12 cellular contexts compared by ENCODE assay signal in genomic region chr19:17688853-17689595, GRCh38. TPM values are rescaled to one million over a fixed set of nuclear protein-coding genes. Genes with fewer than 3 reads are reported as not detected.
DNase-seq lines count a peak whose midpoint lies in the region; ATAC-seq, FAIRE-seq and TF ChIP-seq lines count a peak whose summit lies in the region.
"Had no signal": no experiment of that assay in that cellular context is flagged by ENCODE, and none has a peak within 500 bp of the region (broad histone marks: within the 10 kb centered on the region; RNA-seq: fewer than 3 reads in every experiment).

No MANE protein-coding gene starts in this region.

- peak overlapping the region; percentile 7 for H3K18ac ChIP-seq in H1 (ENCODE audit: extremely low read depth, low read length)

- H3K4me3 Mint-ChIP-seq in Caco-2 (ENCODE audit: unreplicated experiment), result peak overlapping the region; percentile 22
- peak overlapping the region; percentile 65 for H3K4me3 Mint-ChIP-seq in neural crest cell
- H3K4me3 Mint-ChIP-seq: activated CD4-positive, alpha-beta memory T cell treated with anti-CD3 and anti-CD28 coated beads, Interleukin-2, amount 10 ng/mL, durations not matched to agents 7 days and 5 days had no signal

- POLR2A ChIA-PET in Caco-2 (lab: Charles Lee), result no interaction called here
- POLR2A ChIA-PET in H1 (lab: Charles Lee; ENCODE audit: partially characterized antibody), result interaction anchor here (0.7 to 2.3 kb wide), 5 partner anchors 10 to 20 kb away, joined by 3 to 7 read pairs (median 5); no protein-coding TSS in a partner anchor

- H3K27me3 ChIP-seq in Caco-2 (replicated peaks; ENCODE audit: control insufficient read depth, insufficient read depth, low read length) (no peaks in the 10 kb centered on the region; the same call in 1 of the 2 replicates), H1 (replicated peaks in 1 of 4; ENCODE audit: control insufficient read depth in 3 of 4, extremely low read depth in 1 of 4, insufficient read depth in 3 of 4, low read length in 3 of 4) (no peaks in the 10 kb centered on the region)

- no peaks in the 10 kb centered on the region for H3K36me3 Mint-ChIP-seq in Caco-2 (ENCODE audit: insufficient read depth, unreplicated experiment)
- no peaks in the 10 kb centered on the region for H3K36me3 Mint-ChIP-seq in neural crest cell (ENCODE audit: low read depth)

- H2AFZ ChIP-seq in H1 (ENCODE audit: low read length), result 0 out of 2 replicates have a peak overlapping the region, but pooled peaks have one; percentile 23

- FAIRE-seq in H1 (lab: Jason Lieb, UNC), result no peak

- H3K4me3 ChIP-seq in Caco-2 (ENCODE audit: low read depth, low read length), result no peak overlapping the region
- peak overlapping the region; percentile 55 to 97 (median 78); a peak in 7 of 8 replicates for H3K4me3 ChIP-seq in H1 (ENCODE audit: extremely low read depth in 1 of 4, insufficient read depth in 2 of 4, low read depth in 3 of 4, low read length in 4 of 4)
- H3K4me3 ChIP-seq: BLaER1 had no signal

- H3K36me3 ChIP-seq in Caco-2 (ENCODE audit: control insufficient read depth, insufficient read depth, low read length) (no peaks in the 10 kb centered on the region), H1 (ENCODE audit: control insufficient read depth in 2 of 4, insufficient read depth in 4 of 4, low read length in 3 of 4) (no peaks in the 10 kb centered on the region)
- H3K36me3 ChIP-seq: BLaER1, spleen had no signal

- H3K4ac ChIP-seq in H1 (replicated peaks; ENCODE audit: insufficient read length, low read depth, low read length), result no peak overlapping the region

- peaks cover 6% of the 10 kb centered on the region for H3K79me1 ChIP-seq in H1 (ENCODE audit: low read depth, low read length)

- TF ChIP-seq CTCF in Caco-2 (IDR thresholded peaks at IDR 0.05; ENCODE audit: insufficient read depth in 1 of 2, low read depth in 1 of 2, low read length in 1 of 2, severe bottlenecking in 1 of 2, unreplicated experiment in 1 of 2) (no peak), H1 (IDR thresholded peaks at IDR 0.05; ENCODE audit: control extremely low read depth in 1 of 3, insufficient read depth in 1 of 3, low read depth in 1 of 3, low read length in 3 of 3) (no peak), neural crest cell (conservative IDR thresholded peaks at IDR 0.05) (no peak)

- TF ChIP-seq EP300 in Ishikawa (IDR thresholded peaks at IDR 0.05; ENCODE audit: borderline replicate concordance) (no peak), H1 (IDR thresholded peaks at IDR 0.05; ENCODE audit: borderline replicate concordance in 1 of 2, low read depth in 2 of 2, low read length in 2 of 2) (no peak)

- peak overlapping the region; percentile 37; the same call in 1 of the 2 replicates for H2BK5ac ChIP-seq in H1 (ENCODE audit: low read depth, low read length)

- no peak overlapping the region for H3K27ac ChIP-seq in H1 (ENCODE audit: low read depth, low read length)
- H3K27ac ChIP-seq: BLaER1, spleen had no signal

- no peak for TF ChIP-seq POLR2A in H1 (IDR thresholded peaks at IDR 0.05; ENCODE audit: control extremely low read depth in 1 of 2, low read depth in 2 of 2, low read length in 2 of 2)

- H3K4me1 ChIP-seq in Caco-2, result no peaks in the 10 kb centered on the region
- peaks cover 5 to 15% (median 11%) of the 10 kb centered on the region in 4 experiments for H3K4me1 ChIP-seq in H1 (replicated peaks in 1 of 4; ENCODE audit: control insufficient read depth in 3 of 4, insufficient read depth in 4 of 4, low read length in 3 of 4)

- DNase-seq in Caco-2 (no peak), H1 (ENCODE audit: low read depth in 1 of 2, low spot score in 2 of 2) (peak in 1 of 2 experiments; percentile 64), neural crest cell (ENCODE audit: low read depth, low spot score) (no peak), HuH-7.5 (ENCODE audit: low spot score) (no peak), RPMI8226 (no peak)
- DNase-seq in activated CD8-positive, alpha-beta memory T cell treated with anti-CD3 and anti-CD28 coated beads for 24 hours, result no peak

- peak overlapping the region; percentile 34 for H3K56ac ChIP-seq in H1 (replicated peaks; ENCODE audit: insufficient read length, low read depth, low read length)

- H2BK12ac ChIP-seq in H1 (ENCODE audit: low read depth, low read length), result peak overlapping the region; percentile 96

- H2BK15ac ChIP-seq in H1 (ENCODE audit: low read length), result peak overlapping the region; percentile 94; the same call in 1 of the 2 replicates

- TF ChIP-seq RAD21 in Ishikawa (IDR thresholded peaks at IDR 0.05; ENCODE audit: low read depth) (no peak), H1 (IDR thresholded peaks at IDR 0.05 in 1 of 2, conservative IDR thresholded peaks at IDR 0.05 in 1 of 2; ENCODE audit: low read depth in 2 of 2, low read length in 2 of 2) (no peak)

- no peak overlapping the region for H3K23ac ChIP-seq in H1 (ENCODE audit: insufficient read length)

- peak overlapping the region; percentile 20 for H4K5ac ChIP-seq in H1 (ENCODE audit: insufficient read length, low read depth, low read length)

- no peaks in the 10 kb centered on the region for H3K9me3 ChIP-seq in Caco-2
- no peaks in the 10 kb centered on the region for H3K9me3 ChIP-seq in H1 (ENCODE audit: insufficient read depth in 2 of 2, low read depth in 1 of 2, low read length in 1 of 2)
- H3K9me3 ChIP-seq: BLaER1, spleen had no signal

- H3K4me2 ChIP-seq in H1 (ENCODE audit: insufficient read depth in 1 of 2, low read depth in 2 of 2, low read length in 2 of 2), result peak overlapping the region; percentile 88 to 90
- H3K4me2 ChIP-seq: BLaER1 had no signal

- CTCF ChIA-PET in Caco-2 (lab: Charles Lee) (no interaction called here), H1 (lab: Charles Lee; ENCODE audit: partially characterized antibody) (interaction anchor here (0.6 to 3.4 kb wide), 14 partner anchors 10 to 888 kb away, joined by 3 to 16 read pairs (median 3); no protein-coding TSS in a partner anchor)

- H3K14ac ChIP-seq in H1 (ENCODE audit: insufficient read length), result no peak overlapping the region

- peak overlapping the region; percentile 1; the same call in 1 of the 2 replicates for H2AK5ac ChIP-seq in H1 (ENCODE audit: low read depth, low read length)

- H3K79me2 ChIP-seq in H1 (ENCODE audit: control insufficient read depth in 1 of 2, insufficient read depth in 2 of 2, low read length in 2 of 2), result peaks cover 11 to 20% of the 10 kb centered on the region in 2 experiments

- H3K23me2 ChIP-seq in H1 (ENCODE audit: low read depth, low read length), result peaks cover 15% of the 10 kb centered on the region

- peak overlapping the region; percentile 86 for H4K91ac ChIP-seq in H1 (replicated peaks; ENCODE audit: insufficient read length, low read length)

- H3K9ac ChIP-seq in H1 (replicated peaks in 1 of 4; ENCODE audit: extremely low read depth in 1 of 4, low read depth in 3 of 4, low read length in 3 of 4), result no peak overlapping the region
- H3K9ac ChIP-seq: BLaER1 had no signal

- no peaks in the 10 kb centered on the region for H3K9me3 Mint-ChIP-seq in Caco-2 (ENCODE audit: unreplicated experiment)
- H3K9me3 Mint-ChIP-seq in neural crest cell, result no peaks in the 10 kb centered on the region
- H3K9me3 Mint-ChIP-seq: activated CD4-positive, alpha-beta memory T cell treated with anti-CD3 and anti-CD28 coated beads, Interleukin-2, amount 10 ng/mL, durations not matched to agents 7 days and 5 days; activated T-helper 2 cell treated with anti-CD3 and anti-CD28 coated beads, Interferon-gamma antibody, Interleukin-2, Interleukin-4, amounts not matched to agents 10 μg/mL and 5 μg/mL and 100 μg/mL, durations not matched to agents 14 hours and 24 hours and 36 hours had no signal

- H3K27ac Mint-ChIP-seq in Caco-2 (ENCODE audit: unreplicated experiment) (no peak overlapping the region), neural crest cell (ENCODE audit: unreplicated experiment) (no peak overlapping the region)
- H3K27ac Mint-ChIP-seq: activated CD4-positive, alpha-beta memory T cell treated with anti-CD3 and anti-CD28 coated beads, Interleukin-2, amount 10 ng/mL, durations not matched to agents 7 days and 5 days; activated T-helper 2 cell treated with anti-CD3 and anti-CD28 coated beads, Interferon-gamma antibody, Interleukin-2, Interleukin-4, amounts not matched to agents 10 μg/mL and 5 μg/mL and 100 μg/mL, durations not matched to agents 14 hours and 24 hours and 36 hours had no signal

- H3K27me3 Mint-ChIP-seq in Caco-2 (ENCODE audit: insufficient read depth, unreplicated experiment) (peaks cover 19% of the 10 kb centered on the region), neural crest cell (ENCODE audit: low read depth) (peaks cover 61% of the 10 kb centered on the region)

- H2BK120ac ChIP-seq in H1 (replicated peaks; ENCODE audit: low read depth, low read length), result peak overlapping the region; percentile 92

- BruUV-seq in Caco-2 (replicated peaks; lab: Mats Ljungman, UMichigan), result no TSS peak

- no peak for ATAC-seq in GM19023 (IDR thresholded peaks at IDR 0.05; ENCODE audit: unreplicated experiment)

- whole genome bisulfite sequencing in H1 (ENCODE audit: extremely low coverage in 1 of 2, insufficient coverage in 1 of 2, insufficient read length in 1 of 2, insufficient replicate concordance in 2 of 2, low coverage in 1 of 2, low lambda C conversion rate in 2 of 2, missing lambda C conversion rate in 1 of 2), 2 experiments, result 63% methylated on average over 10 of the region's 10 CpGs; no CpG with 5 or more reads in 1 of the 2 experiments

- no peak overlapping the region for H4K8ac ChIP-seq in H1 (ENCODE audit: extremely low read depth, insufficient read depth, low read length)

- H2BK20ac ChIP-seq in H1 (ENCODE audit: low read length), result peak overlapping the region; percentile 87

- H3K4me1 Mint-ChIP-seq in Caco-2 (ENCODE audit: low read depth, unreplicated experiment) (peaks cover 13% of the 10 kb centered on the region), neural crest cell (peaks cover 12% of the 10 kb centered on the region)

- peaks cover 0 to 7% of the 10 kb centered on the region in 2 experiments for H4K20me1 ChIP-seq in H1 (replicated peaks in 1 of 2; ENCODE audit: control insufficient read depth in 1 of 2, insufficient read depth in 2 of 2, low read length in 2 of 2)

- intact Hi-C loops in Caco-2 (cut with micrococcal nuclease; ENCODE audit: unreplicated experiment), result no loop called here

RNA-seq across cellular contexts. Expression of gene UNC13A, which starts 0.9 kb away (rescaled TPM):
- total RNA-seq in Caco-2 (2022) (0.18 and 0.23 TPM in 2 replicates), neural crest cell (5.7 and 6.4 TPM in 2 replicates)
- 45.0 and 47.6 TPM in 2 replicates for total RNA-seq in H1 (2021; fragmentation: NEBNext Ultra II Directional; extraction: Animal tissue kit (Norgen Biotek cat#: 25700))
- polyA plus RNA-seq in H1 (2011; rRNA removed), result 13.1 and 15.8 TPM in 2 replicates
- polyA plus RNA-seq in H1 (2011; cell fraction: cytosol; rRNA removed), result 16.9 TPM
- 49.4 TPM for polyA plus RNA-seq in H1 (2011; cell fraction: nucleus; rRNA removed)
- polyA plus RNA-seq in H1 (2012, experiment 1 of 2), result 26.1 to 33.9 TPM (median 30.6 TPM) in 4 replicates
- 6.6 TPM for polyA plus RNA-seq in H1 (2012, experiment 2 of 2)
- 18.5 TPM for polyA plus RNA-seq in H1 (2013, experiment 1 of 2)
- 18.8 TPM for polyA plus RNA-seq in H1 (2013, experiment 2 of 2)
- 30.3 and 40.8 TPM in 2 replicates for polyA minus RNA-seq in H1 (2011; rRNA and poly(A)+ RNA removed)
- 22.1 TPM for polyA minus RNA-seq in H1 (2011; cell fraction: cytosol; rRNA and poly(A)+ RNA removed)
- polyA minus RNA-seq in H1 (2011; cell fraction: nucleus; rRNA and poly(A)+ RNA removed), result 31.9 TPM

RNA-seq across cellular contexts. Expression of gene MAP1S, which starts 30.3 kb away (rescaled TPM):
- total RNA-seq in Caco-2 (2022), result 51.4 and 58.2 TPM in 2 replicates
- 115 and 116 TPM in 2 replicates for total RNA-seq in H1 (2021; fragmentation: NEBNext Ultra II Directional; extraction: Animal tissue kit (Norgen Biotek cat#: 25700))
- 66.7 and 161 TPM in 2 replicates for polyA plus RNA-seq in H1 (2011; rRNA removed)
- 36.1 TPM for polyA plus RNA-seq in H1 (2011; cell fraction: cytosol; rRNA removed)
- 88.4 TPM for polyA plus RNA-seq in H1 (2011; cell fraction: nucleus; rRNA removed)
- 82.0 to 146 TPM (median 135 TPM) in 4 replicates for polyA plus RNA-seq in H1 (2012, experiment 1 of 2)
- 65.2 TPM for polyA plus RNA-seq in H1 (2012, experiment 2 of 2)
- polyA plus RNA-seq in H1 (2013, experiment 1 of 2), result 49.7 TPM
- 45.9 TPM for polyA plus RNA-seq in H1 (2013, experiment 2 of 2)
- polyA minus RNA-seq in H1 (2011; rRNA and poly(A)+ RNA removed), result 67.0 and 81.2 TPM in 2 replicates
- polyA minus RNA-seq in H1 (2011; cell fraction: cytosol; rRNA and poly(A)+ RNA removed), result 103 TPM
- 39.2 TPM for polyA minus RNA-seq in H1 (2011; cell fraction: nucleus; rRNA and poly(A)+ RNA removed)
- 91.8 and 93.4 TPM in 2 replicates for total RNA-seq in neural crest cell
